Comparison of ENCODE assay signal across 8 cellular contexts in genomic region chr6:34425132-34425497, GRCh38. TPM values are rescaled to one million over a fixed set of nuclear protein-coding genes. Genes with fewer than 3 reads are reported as not detected.
DNase-seq lines count a peak whose midpoint lies in the region; ATAC-seq and FAIRE-seq lines count a peak whose summit lies in the region.

No MANE protein-coding gene starts in this region.

- DNase-seq in T-cell = peak in 2 of 34 experiments; percentile 4 to 6
- DNase-seq in MV-4-11 (lab: John Stamatoyannopoulos, UW) = no peak
- DNase-seq in RCC 7860 (ENCODE audit: low spot score) = no peak
- no peak for DNase-seq in NCI-H748 treated with DMSO at 0.1 percent for 48 hours (lab: John Stamatoyannopoulos, UW)

- H3K27ac ChIP-seq in esophagus (ENCODE audit: low read depth in 2 of 2, low read length in 1 of 2) (peak overlapping the region; percentile 55 to 95), rectal smooth muscle tissue (ENCODE audit: low read depth, low read length) (peak overlapping the region; percentile 87)

- H3K27me3 Mint-ChIP-seq in T-cell = no peaks in the 10 kb centered on the region

- H3K27me3 ChIP-seq in esophagus (ENCODE audit: control insufficient read depth in 1 of 2, insufficient read depth in 2 of 2, low read length in 2 of 2) (no peaks in the 10 kb centered on the region), rectal smooth muscle tissue (ENCODE audit: control insufficient read depth, insufficient read depth, low read length) (no peaks in the 10 kb centered on the region)

- CTCF ChIA-PET in T-cell (lab: Charles Lee) = interaction anchor here (0.8 to 2.2 kb wide), 3 partner anchors 10 to 175 kb away, joined by 3 to 10 read pairs (median 9); no protein-coding TSS in a partner anchor

- H3K36me3 Mint-ChIP-seq in T-cell = peaks cover 33% of the 10 kb centered on the region

- peaks cover 0 to 3% of the 10 kb centered on the region in 2 donors for H3K4me1 ChIP-seq in esophagus (ENCODE audit: control insufficient read depth in 2 of 2, insufficient read depth in 2 of 2, low read length in 1 of 2)
- peaks cover 2% of the 10 kb centered on the region for H3K4me1 ChIP-seq in rectal smooth muscle tissue (ENCODE audit: control insufficient read depth, insufficient read depth, low read length)

- no peak for FAIRE-seq in RCC 7860 (lab: Jason Lieb, UNC)

- H3K4me3 ChIP-seq in esophagus (ENCODE audit: low read depth in 1 of 2, low read length in 2 of 2) (peak overlapping the region; percentile 82 to 99), rectal smooth muscle tissue (ENCODE audit: low read length) (peak overlapping the region; percentile 93)

- H3K27ac Mint-ChIP-seq in T-cell = peak overlapping the region; percentile 98

- H3K4me1 Mint-ChIP-seq in T-cell = peaks cover 28 to 41% (median 38%) of the 10 kb centered on the region in 3 donors

- peaks cover 6 to 11% of the 10 kb centered on the region in 2 donors for H3K36me3 ChIP-seq in esophagus (ENCODE audit: control insufficient read depth in 2 of 2, insufficient read depth in 2 of 2, low read length in 1 of 2)
- H3K36me3 ChIP-seq in rectal smooth muscle tissue (ENCODE audit: control insufficient read depth, insufficient read depth, low read length) = peaks cover 19% of the 10 kb centered on the region

- H3K4me3 Mint-ChIP-seq in T-cell = peak overlapping the region; percentile 96 to 99 (median 98)

- ATAC-seq in GM18907 (IDR thresholded peaks at IDR 0.05; ENCODE audit: unreplicated experiment) (peak; percentile 15), T-cell (replicated peaks in 1 of 4) (no peak), HG03460 (IDR thresholded peaks at IDR 0.05; ENCODE audit: unreplicated experiment) (no peak)

- peak overlapping the region; percentile 96 for H3K9ac ChIP-seq in rectal smooth muscle tissue (ENCODE audit: low read length)

- H3K9me3 ChIP-seq in esophagus (ENCODE audit: control insufficient read depth in 2 of 2, insufficient read depth in 1 of 2, low read depth in 1 of 2, low read length in 1 of 2) = no peaks in the 10 kb centered on the region

- 2 to 3% methylated on average over 10 of the region's 10 CpGs for WGBS in esophagus, 2 donors

- H3K9me3 Mint-ChIP-seq in T-cell = no peaks in the 10 kb centered on the region

- POLR2A ChIA-PET in T-cell (lab: Charles Lee) = interaction anchor here in 1 of 2 donors (0.7 kb wide), 1 partner anchor 520 kb away, joined by 6 read pairs; no protein-coding TSS in a partner anchor

RNA-seq across cellular contexts. Expression of gene RPS10, which starts 0.8 kb away (rescaled TPM):
- total RNA-seq in T-cell = 1,000 to 10,000 TPM; 2,352 to 2,733 (median 2,512) TPM
- 1,000 to 10,000 TPM; 1,884 to 2,829 TPM for polyA plus RNA-seq in esophagus

RNA-seq across cellular contexts. Expression of gene NUDT3, which starts 32.6 kb away (rescaled TPM):
- 10 to 100 TPM; 23.5 to 31.0 (median 28.9) TPM for total RNA-seq in T-cell
- polyA plus RNA-seq in esophagus = 1 to 10 TPM; 7.9 to 8.5 TPM

RNA-seq across cellular contexts. Expression of gene PACSIN1, which starts 40.8 kb away (rescaled TPM):
- total RNA-seq in T-cell = 1 to 10 TPM in 4 of 5 donors, under 1 TPM in 1; 0.86 to 3.2 (median 2.4) TPM
- under 1 TPM; 0.01 to 0.04 TPM for polyA plus RNA-seq in esophagus
